In the genomic region with DNA sequence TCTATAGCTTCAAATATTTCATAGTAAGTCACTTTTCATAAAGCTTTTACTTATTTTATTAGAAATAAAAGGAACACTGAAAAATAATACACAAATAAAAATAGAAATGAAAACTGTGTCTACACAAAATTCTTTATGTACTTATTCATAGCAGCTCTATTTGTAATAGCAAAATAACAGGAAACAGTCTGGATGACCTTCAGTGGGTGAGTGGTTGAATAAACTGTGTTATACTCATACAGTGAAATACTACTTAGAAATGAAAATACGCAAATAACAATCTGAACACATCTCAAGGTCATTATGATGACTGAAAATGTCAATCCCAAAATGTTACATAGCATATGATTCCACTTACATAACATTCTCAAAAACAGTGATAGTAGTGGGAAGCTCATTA, we compare ENCODE assay signal across 26 cellular contexts.
DNase-seq lines count a peak whose midpoint lies in the region; ATAC-seq and TF ChIP-seq lines count a peak whose summit lies in the region.
"Had no signal": no experiment of that assay in that cellular context is flagged by ENCODE, and none has a peak within 500 bp of the region (broad histone marks: within the 10 kb centered on the region; RNA-seq: fewer than 3 reads in every experiment).

No MANE protein-coding gene starts in this region.

- DNase-seq in DMS53 (lab: John Stamatoyannopoulos, UW) (peak; percentile 19), DMS53 treated with DMSO at 0.1 percent for 48 hours (lab: John Stamatoyannopoulos, UW; ENCODE audit: unreplicated experiment) (no peak), cardiac fibroblast (ENCODE audit: low read depth in 2 of 2) (peak; percentile 7 to 61), foreskin fibroblast (peak; percentile 45 to 64), stromal cell of bone marrow (ENCODE audit: low read depth) (peak; percentile 14)
- no peak for DNase-seq in effector CD8-positive, alpha-beta T cell (lab: John Stamatoyannopoulos, UW)
- no peak for DNase-seq in stimulated activated CD4-positive, alpha-beta T cell treated with anti-CD3 and anti-CD28 coated beads, Interleukin-4, amount 100 ng/mL, for 1 hour
- DNase-seq: activated CD4-positive, alpha-beta T cell treated with anti-CD3 and anti-CD28 coated beads for 4 hours; activated naive CD4-positive, alpha-beta T cell; activated T-cell treated with anti-CD3 and anti-CD28 coated beads, Interleukin-2, amount 50 U/mL, for 24 hours; adrenal gland; AML-193; CD4-positive, alpha-beta memory T cell; central memory CD4-positive, alpha-beta T cell; glutamatergic neuron; GOT3; left cardiac atrium; NCI-H1048; NCI-H1694 treated with DMSO at 0.1 percent for 48 hours; NCI-H526; stimulated activated CD4-positive, alpha-beta T cell treated with anti-CD3 and anti-CD28 coated beads, Interleukin-1b, Interleukin-23, amount 100 ng/mL, for 48 hours; substantia nigra; upper lobe of right lung had no signal

- H3K4me3 ChIP-seq in cardiac fibroblast (replicated peaks in 1 of 2; ENCODE audit: low read depth in 2 of 2, low read length in 2 of 2) = no peak overlapping the region
- no peak overlapping the region for H3K4me3 ChIP-seq in foreskin fibroblast (ENCODE audit: low read depth in 1 of 2, low read length in 2 of 2)
- H3K4me3 ChIP-seq: adrenal gland, prostate gland, SJSA1, upper lobe of right lung had no signal

- TF ChIP-seq CTCF in cardiac fibroblast (IDR thresholded peaks at IDR 0.05; ENCODE audit: low read depth, low read length) (no peak), foreskin fibroblast (IDR thresholded peaks at IDR 0.05; ENCODE audit: low read depth, low read length) (no peak)

- no peak for ATAC-seq in GM18907 (IDR thresholded peaks at IDR 0.05; ENCODE audit: unreplicated experiment)
- ATAC-seq: left cardiac atrium, upper lobe of right lung had no signal

Comparison
In these comparisons a context has a peak if more than half of its experiments do, and no peak if none do; other contexts are left out.
1. DNase-seq: peak in DMS53 (single experiment), cardiac fibroblast (2 of 2), foreskin fibroblast (2 of 2) and stromal cell of bone marrow (single experiment); none in DMS53 treated with DMSO at 0.1 percent for 48 hours (single experiment), effector CD8-positive, alpha-beta T cell (single experiment) and stimulated activated CD4-positive, alpha-beta T cell treated with anti-CD3 and anti-CD28 coated beads, Interleukin-4, amount 100 ng/mL, for 1 hour (single experiment).